In genomic region chr14:68345738-68346137, GRCh38 we compare ENCODE assay signal across 18 cellular contexts.
"Had no signal": no experiment of that assay in that cellular context is flagged by ENCODE, and none has a peak within 500 bp of the region (broad histone marks: within the 10 kb centered on the region; RNA-seq: fewer than 3 reads in every experiment).

No MANE protein-coding gene starts in this region.

- H3K9me3 ChIP-seq: ascending aorta, esophagus muscularis mucosa, lower lobe of right lung, upper lobe of left lung had no signal

- H3K4me3 ChIP-seq: ascending aorta, esophagus muscularis mucosa, lower lobe of right lung, upper lobe of left lung had no signal

- H3K4me1 ChIP-seq: ascending aorta had no signal

- H3K36me3 ChIP-seq: ascending aorta, esophagus muscularis mucosa, lower lobe of right lung, upper lobe of left lung had no signal

- H3K27ac ChIP-seq: ascending aorta, lower lobe of right lung, upper lobe of left lung, VCaP had no signal

- H3K27me3 ChIP-seq: ascending aorta, esophagus muscularis mucosa, upper lobe of left lung had no signal

- DNase-seq: activated CD4-positive, alpha-beta T cell treated with anti-CD3 and anti-CD28 coated beads, Interleukin-2, amount 10 ng/mL, durations not matched to agents 7 days and 5 days; activated CD4-positive, CD25-positive, alpha-beta regulatory T cell treated with anti-CD3 and anti-CD28 coated beads, Interleukin-2, amount 50 U/mL, for 72 hours; activated CD8-positive, alpha-beta T cell treated with anti-CD3 and anti-CD28 coated beads, Interleukin-2, amount 10 ng/mL, durations not matched to agents 7 days and 5 days; activated gamma-delta T cell; activated naive CD4-positive, alpha-beta T cell treated with anti-CD3 and anti-CD28 coated beads, Interleukin-2, amount 50 U/mL, for 16 hours; central memory CD4-positive, alpha-beta T cell; effector memory CD4-positive, alpha-beta T cell; lower lobe of right lung; naive B cell; posterior cingulate gyrus; retina; stimulated activated CD4-positive, alpha-beta T cell treated with anti-CD3 and anti-CD28 coated beads, Interleukin-4, amount 100 ng/mL, for 24 hours; stimulated activated naive CD8-positive, alpha-beta T cell treated with anti-CD3 and anti-CD28 coated beads, Interleukin-15, Interleukin-2, amounts not matched to agents 100 U/mL and 50 U/mL, for 24 hours; upper lobe of left lung had no signal

- ATAC-seq: activated CD8-positive, alpha-beta T cell treated with anti-CD3 and anti-CD28 coated beads, Interleukin-2, amount 10 ng/mL, durations not matched to agents 7 days and 5 days; left lobe of liver; lower lobe of right lung; stimulated activated naive CD8-positive, alpha-beta T cell treated with anti-CD3 and anti-CD28 coated beads, Interleukin-15, Interleukin-2, amounts not matched to agents 100 U/mL and 50 U/mL, for 24 hours had no signal
